Comparison of ENCODE assay signal across 8 cellular contexts in the genomic region with DNA sequence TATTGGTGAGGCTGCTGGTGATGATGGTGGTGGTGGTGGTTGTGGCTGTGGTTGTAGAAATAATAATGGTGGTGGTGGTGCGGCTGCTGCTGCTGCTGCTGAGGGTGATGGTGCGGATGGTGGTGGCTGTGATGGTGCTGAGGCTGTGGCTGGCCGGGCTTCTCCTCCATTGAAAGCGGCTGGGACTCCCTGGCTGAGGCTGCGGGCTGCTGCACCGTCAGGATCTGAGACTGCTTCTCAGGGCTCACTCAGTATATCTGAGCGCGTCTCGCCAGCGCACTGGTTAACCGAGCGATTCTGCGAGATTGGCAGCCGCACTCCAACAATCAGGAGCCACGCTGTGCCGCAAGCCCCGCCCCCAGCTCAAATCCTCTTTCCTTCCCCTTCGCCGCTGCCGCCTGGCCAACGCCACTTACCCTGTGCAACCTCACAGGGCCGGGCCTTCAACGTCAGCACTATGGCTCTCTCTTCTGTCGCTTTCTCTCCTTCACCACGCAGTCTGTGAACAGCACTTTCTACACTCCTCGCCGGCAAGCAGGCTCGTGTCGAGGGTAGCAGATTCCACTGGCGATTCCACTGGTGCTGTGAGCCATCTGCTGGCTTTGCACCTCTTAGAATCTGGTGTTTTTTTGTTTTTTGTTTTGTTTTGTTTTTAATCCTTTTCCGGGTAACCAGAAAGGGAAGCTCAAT. TPM values are rescaled to one million over a fixed set of nuclear protein-coding genes. Genes with fewer than 3 reads are reported as not detected.
A peak's percentile ranks its signal among the peaks of the same experiment; 100 is the strongest.
DNase-seq lines count a peak whose midpoint lies in the region; ATAC-seq and TF ChIP-seq lines count a peak whose summit lies in the region.

A gene with protein sequence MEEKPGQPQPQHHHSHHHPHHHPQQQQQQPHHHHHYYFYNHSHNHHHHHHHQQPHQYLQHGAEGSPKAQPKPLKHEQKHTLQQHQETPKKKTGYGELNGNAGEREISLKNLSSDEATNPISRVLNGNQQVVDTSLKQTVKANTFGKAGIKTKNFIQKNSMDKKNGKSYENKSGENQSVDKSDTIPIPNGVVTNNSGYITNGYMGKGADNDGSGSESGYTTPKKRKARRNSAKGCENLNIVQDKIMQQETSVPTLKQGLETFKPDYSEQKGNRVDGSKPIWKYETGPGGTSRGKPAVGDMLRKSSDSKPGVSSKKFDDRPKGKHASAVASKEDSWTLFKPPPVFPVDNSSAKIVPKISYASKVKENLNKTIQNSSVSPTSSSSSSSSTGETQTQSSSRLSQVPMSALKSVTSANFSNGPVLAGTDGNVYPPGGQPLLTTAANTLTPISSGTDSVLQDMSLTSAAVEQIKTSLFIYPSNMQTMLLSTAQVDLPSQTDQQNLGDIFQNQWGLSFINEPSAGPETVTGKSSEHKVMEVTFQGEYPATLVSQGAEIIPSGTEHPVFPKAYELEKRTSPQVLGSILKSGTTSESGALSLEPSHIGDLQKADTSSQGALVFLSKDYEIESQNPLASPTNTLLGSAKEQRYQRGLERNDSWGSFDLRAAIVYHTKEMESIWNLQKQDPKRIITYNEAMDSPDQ (minus strand): TSS at position 259 of the 690 bp plus-strand sequence. CDS start 89 bp downstream, at position 170.

- peak within 1 kb of the TSS; percentile 95 for H3K9ac ChIP-seq in iPS-18a (ENCODE audit: low read length)
- peak within 1 kb of the TSS; percentile 99 for H3K9ac ChIP-seq in skeletal muscle satellite cell (ENCODE audit: low read depth, low read length)

- H3K4me1 ChIP-seq in ACC112 (ENCODE audit: control insufficient read depth, insufficient read depth, low read length, unreplicated experiment): peaks cover 17% of the 10 kb centered on the region
- H3K4me1 ChIP-seq in breast epithelium: peaks cover 4 to 23% of the 10 kb centered on the region in 2 donors
- H3K4me1 ChIP-seq in iPS-18a (ENCODE audit: control insufficient read depth, low read depth, low read length): peaks cover 14% of the 10 kb centered on the region
- H3K4me1 ChIP-seq in skeletal muscle satellite cell (ENCODE audit: control insufficient read depth, insufficient read depth, low read length): peaks cover 29% of the 10 kb centered on the region

- H3K4me3 ChIP-seq in ACC112 (ENCODE audit: low read depth, low read length): peak within 1 kb of the TSS; percentile 91
- peak within 1 kb of the TSS; percentile 75 to 97 (median 95) for H3K4me3 ChIP-seq in breast epithelium
- peak within 1 kb of the TSS; percentile 94 for H3K4me3 ChIP-seq in iPS-18a (ENCODE audit: low read length)
- H3K4me3 ChIP-seq in skeletal muscle satellite cell (ENCODE audit: low read length): peak within 1 kb of the TSS; percentile 92

- peak; percentile 98 for TF ChIP-seq POLR2A in breast epithelium (IDR thresholded peaks at IDR 0.05)

- peak within 1 kb of the TSS; percentile 80 for H3K4me2 ChIP-seq in skeletal muscle satellite cell (ENCODE audit: low read length)

- DNase-seq in NCI-H2196 treated with DMSO at 0.1 percent for 48 hours (lab: John Stamatoyannopoulos, UW; ENCODE audit: unreplicated experiment): peak; percentile 77
- DNase-seq in breast epithelium (ENCODE audit: low spot score in 2 of 2): peak; percentile 99

- TF ChIP-seq CTCF in VCaP (conservative IDR thresholded peaks at IDR 0.05): 0 out of 2 replicates have a peak, but pooled peaks have one; percentile 17
- TF ChIP-seq CTCF in breast epithelium (IDR thresholded peaks at IDR 0.05): peak in 1 of 3 donors; percentile 18

- H3K27ac ChIP-seq in ACC112 (ENCODE audit: low read depth, low read length) (peak within 1 kb of the TSS; percentile 94), VCaP (peak within 1 kb of the TSS; percentile 98), breast epithelium (peak within 1 kb of the TSS; percentile 94 to 99), iPS-18a (ENCODE audit: low read length) (peak within 1 kb of the TSS; percentile 95)

- H3K27me3 ChIP-seq in ACC112 (ENCODE audit: insufficient read depth, low read length): no peaks in the 10 kb centered on the region
- no peaks in the 10 kb centered on the region for H3K27me3 ChIP-seq in breast epithelium
- H3K27me3 ChIP-seq in iPS-18a (ENCODE audit: control insufficient read depth, insufficient read depth, low read length): no peaks in the 10 kb centered on the region
- no peaks in the 10 kb centered on the region for H3K27me3 ChIP-seq in skeletal muscle satellite cell (ENCODE audit: control insufficient read depth, insufficient read depth, low read length)

- H2AFZ ChIP-seq in ACC112 (ENCODE audit: low read length, unreplicated experiment): peak within 1 kb of the TSS; percentile 99

- intact Hi-C loops in breast epithelium (cut with DNase I; ENCODE audit: low total_unique reads): loop anchor here (2.0 kb wide), 1 partner anchor 75 kb away; no protein-coding TSS in a partner anchor

- no peaks in the 10 kb centered on the region for H3K9me3 ChIP-seq in breast epithelium
- no peaks in the 10 kb centered on the region for H3K9me3 ChIP-seq in iPS-18a (ENCODE audit: control insufficient read depth, low read depth, low read length)
- H3K9me3 ChIP-seq in skeletal muscle satellite cell (replicated peaks; ENCODE audit: low read length): no peaks in the 10 kb centered on the region

- ATAC-seq in GM18870 (IDR thresholded peaks at IDR 0.05; ENCODE audit: unreplicated experiment) (peak; percentile 86), HG03135 (IDR thresholded peaks at IDR 0.05; ENCODE audit: unreplicated experiment) (peak; percentile 82)

- H3K79me2 ChIP-seq in ACC112 (ENCODE audit: control insufficient read depth, insufficient read depth, low read length, unreplicated experiment): peaks cover 46% of the 10 kb centered on the region

- H3K36me3 ChIP-seq in ACC112 (ENCODE audit: insufficient read depth, low read length): peaks cover 5% of the 10 kb centered on the region
- H3K36me3 ChIP-seq in breast epithelium: no peaks in the 10 kb centered on the region
- H3K36me3 ChIP-seq in iPS-18a (ENCODE audit: control insufficient read depth, low read depth, low read length): peaks cover 19% of the 10 kb centered on the region
- peaks cover 15% of the 10 kb centered on the region for H3K36me3 ChIP-seq in skeletal muscle satellite cell (ENCODE audit: insufficient read depth, low read length)

RNA-seq across cellular contexts. Expression of the gene that starts here (rescaled TPM):
- 10 to 100 TPM; 35.8 to 46.2 (median 36.4) TPM for total RNA-seq in breast epithelium
- total RNA-seq in skeletal muscle satellite cell (2012; rRNA removed): 38.0 and 40.8 TPM in 2 replicates

Comparison
In these comparisons a context has a peak if more than half of its experiments do, and no peak if none do; other contexts are left out.
1. Peak in every context shown above with its lines: DNase-seq, ATAC-seq, H3K4me3 ChIP-seq and H3K27ac ChIP-seq.